In genomic region chr10:15181576-15182156, GRCh38 we compare ENCODE assay signal across 25 cellular contexts. TPM values are rescaled to one million over a fixed set of nuclear protein-coding genes. Genes with fewer than 3 reads are reported as not detected.
DNase-seq lines count a peak whose midpoint lies in the region; ATAC-seq and TF ChIP-seq lines count a peak whose summit lies in the region.
"Had no signal": no experiment of that assay in that cellular context is flagged by ENCODE, and none has a peak within 500 bp of the region (broad histone marks: within the 10 kb centered on the region; RNA-seq: fewer than 3 reads in every experiment).

No MANE protein-coding gene starts in this region.

- no peak overlapping the region for H3K9ac ChIP-seq in PC-3 (ENCODE audit: low read length)
- H3K9ac ChIP-seq: BLaER1 had no signal

- intact Hi-C loops in MCF 10A (cut with micrococcal nuclease), result no loop called here
- intact Hi-C loops in breast epithelium (cut with DNase I; ENCODE audit: low total_unique reads), result no loop called here
- intact Hi-C loops in PC-3 (cut with micrococcal nuclease), result no loop called here
- intact Hi-C loops in sigmoid colon (cut with DNase I), result no loop called here
- intact Hi-C loops in left ventricle myocardium superior (cut with micrococcal nuclease), result no loop called here

- peaks cover 13% of the 10 kb centered on the region for H3K9me3 Mint-ChIP-seq in MCF 10A (ENCODE audit: unreplicated experiment)
- H3K9me3 Mint-ChIP-seq: CD4-positive, alpha-beta T cell; HFFc6 had no signal

- no peak for TF ChIP-seq POLR2A in breast epithelium (IDR thresholded peaks at IDR 0.05)
- TF ChIP-seq POLR2A in sigmoid colon (IDR thresholded peaks at IDR 0.05), result no peak

- no peak overlapping the region for H3K4me2 ChIP-seq in PC-3 (ENCODE audit: low read length)
- H3K4me2 ChIP-seq: BLaER1 had no signal

- CTCF ChIA-PET in MCF 10A (lab: Yijun Ruan, JAX) (interaction anchor here (0.7 to 1.0 kb wide), 2 partner anchors 10 to 28 kb away, joined by 3 read pairs; no protein-coding TSS in a partner anchor), PC-3 (lab: Charles Lee) (no interaction called here)

- H3K4me1 ChIP-seq in breast epithelium, result no peaks in the 10 kb centered on the region
- no peaks in the 10 kb centered on the region for H3K4me1 ChIP-seq in PC-3 (ENCODE audit: insufficient read depth, low read length)
- no peaks in the 10 kb centered on the region for H3K4me1 ChIP-seq in sigmoid colon
- H3K4me1 ChIP-seq: BLaER1, HAP-1 had no signal

- no peak overlapping the region for H3K4me3 ChIP-seq in breast epithelium
- H3K4me3 ChIP-seq in PC-3 (ENCODE audit: low read length), result no peak overlapping the region
- H3K4me3 ChIP-seq in epithelial cell of esophagus (ENCODE audit: low read length), result no peak overlapping the region
- H3K4me3 ChIP-seq in sigmoid colon, result no peak overlapping the region
- H3K4me3 ChIP-seq: BLaER1, HAP-1 had no signal

- no peak overlapping the region for H3K4me3 Mint-ChIP-seq in MCF 10A (ENCODE audit: unreplicated experiment)
- H3K4me3 Mint-ChIP-seq: CD4-positive, alpha-beta T cell; HFFc6 had no signal

- POLR2A ChIA-PET in MCF 10A (lab: Yijun Ruan, JAX) (interaction anchor here (1.4 to 1.7 kb wide), 2 partner anchors 9 to 20 kb away, joined by 3 to 7 read pairs; no protein-coding TSS in a partner anchor), PC-3 (lab: Charles Lee; ENCODE audit: unreplicated experiment) (interaction anchor here (0.6 kb wide), 1 partner anchor 76 kb away, joined by 4 read pairs; no protein-coding TSS in a partner anchor)

- in situ Hi-C loops in KBM-7 (cut with MboI; ENCODE audit: low pct_unique_long_range_greater_than_20kb, low sequenced_read_pairs), result no loop called here

- 69 to 91% methylated on average over 2 of the region's 2 CpGs for WGBS in sigmoid colon, 2 donors

- BruUV-seq in MCF 10A (replicated peaks; lab: Mats Ljungman, UMichigan), result no TSS peak
- no TSS peak for BruUV-seq in PC-3 (replicated peaks; lab: Mats Ljungman, UMichigan)

- no peak for TF ChIP-seq EP300 in sigmoid colon (IDR thresholded peaks at IDR 0.05)

- peaks cover 7% of the 10 kb centered on the region for H3K36me3 Mint-ChIP-seq in MCF 10A (ENCODE audit: insufficient read depth, unreplicated experiment)
- H3K36me3 Mint-ChIP-seq: IgD-negative memory B cell had no signal

- H3K27me3 ChIP-seq in breast epithelium (no peaks in the 10 kb centered on the region), PC-3 (ENCODE audit: low read length) (no peaks in the 10 kb centered on the region), sigmoid colon (no peaks in the 10 kb centered on the region)
- H3K27me3 ChIP-seq: BLaER1 had no signal

- H3K27ac ChIP-seq in breast epithelium, result no peak overlapping the region
- no peak overlapping the region for H3K27ac ChIP-seq in PC-3 (ENCODE audit: low read length)
- H3K27ac ChIP-seq in sigmoid colon, result no peak overlapping the region
- H3K27ac ChIP-seq: BLaER1 had no signal

- TF ChIP-seq CTCF in MCF 10A (IDR thresholded peaks at IDR 0.05; ENCODE audit: unreplicated experiment), result no peak
- no peak for TF ChIP-seq CTCF in breast epithelium (IDR thresholded peaks at IDR 0.05)
- TF ChIP-seq CTCF in PC-3 (conservative IDR thresholded peaks at IDR 0.05; ENCODE audit: low read depth, low read length), result no peak
- no peak for TF ChIP-seq CTCF in epithelial cell of esophagus (IDR thresholded peaks at IDR 0.05; ENCODE audit: insufficient read depth, low read depth, low read length, missing control alignments)
- TF ChIP-seq CTCF in sigmoid colon (IDR thresholded peaks at IDR 0.05), result no peak

- ATAC-seq in PC-3, result no peak
- ATAC-seq in left ventricle myocardium superior, result no peak

- no peaks in the 10 kb centered on the region for H3K9me2 ChIP-seq in PC-3 (replicated peaks; ENCODE audit: low read length)

- no peaks in the 10 kb centered on the region for H4K20me1 ChIP-seq in PC-3 (ENCODE audit: low read length)
- H4K20me1 ChIP-seq: BLaER1 had no signal

- H3K79me2 ChIP-seq in PC-3 (ENCODE audit: low read length), result no peaks in the 10 kb centered on the region

- H3F3A ChIP-seq in PC-3 (ENCODE audit: low read length, unreplicated experiment), result no peaks in the 10 kb centered on the region

- H3K9me3 ChIP-seq in breast epithelium (no peaks in the 10 kb centered on the region), PC-3 (ENCODE audit: low read length) (no peaks in the 10 kb centered on the region), sigmoid colon (no peaks in the 10 kb centered on the region)
- H3K9me3 ChIP-seq: BLaER1, HAP-1 had no signal

- no peak overlapping the region for H3K27ac Mint-ChIP-seq in MCF 10A (ENCODE audit: low read depth, unreplicated experiment)
- H3K27ac Mint-ChIP-seq: CD4-positive, alpha-beta T cell; HFFc6; IgD-negative memory B cell had no signal

- H3K36me3 ChIP-seq in breast epithelium (no peaks in the 10 kb centered on the region), PC-3 (ENCODE audit: low read depth, low read length) (no peaks in the 10 kb centered on the region), sigmoid colon (no peaks in the 10 kb centered on the region)
- H3K36me3 ChIP-seq: BLaER1, HAP-1 had no signal

- H3K27me3 Mint-ChIP-seq in MCF 10A (ENCODE audit: insufficient read depth, unreplicated experiment), result no peaks in the 10 kb centered on the region
- H3K27me3 Mint-ChIP-seq: CD4-positive, alpha-beta T cell had no signal

- no peak overlapping the region for H2AFZ ChIP-seq in PC-3 (ENCODE audit: low read length)

- DNase-seq in MCF 10A (ENCODE audit: unreplicated experiment) (peak; percentile 31), breast epithelium (ENCODE audit: low spot score in 2 of 2) (no peak), PC-3 (peak; percentile 9), epithelial cell of esophagus (ENCODE audit: low read depth) (peak; percentile 91), sigmoid colon (peak; percentile 19), left ventricle myocardium superior (no peak), germinal center (ENCODE audit: low spot score) (no peak), KBM-7 (no peak)
- DNase-seq: CD4-positive, alpha-beta T cell; DMS53; GOT3; HFFc6; Karpas-422; NCI-H1105; NCI-H1436 treated with DMSO at 0.1 percent for 48 hours; NCI-H187 treated with DMSO at 0.1 percent for 48 hours; NCI-H446; NCI-H526; NCI-H82; NK-92 treated with Interleukin-12 subunit alpha and Interleukin-12 subunit beta, amount 100 ng/mL, for 24 hours; Right ventricle myocardium superior; RPMI8226 had no signal

- peaks cover 14% of the 10 kb centered on the region for H3K4me1 Mint-ChIP-seq in MCF 10A (ENCODE audit: insufficient read depth, unreplicated experiment)

RNA-seq across cellular contexts. Expression of gene NMT2, which starts 13.2 kb away (rescaled TPM):
- 9.6 and 10.5 TPM in 2 replicates for total RNA-seq in MCF 10A (2022)
- 10 to 100 TPM; 18.4 to 48.3 (median 32.4) TPM for total RNA-seq in breast epithelium
- 11.0 and 14.4 TPM in 2 replicates for total RNA-seq in PC-3 (2014; rRNA removed)
- 10 to 100 TPM; 11.1 to 23.3 (median 18.3) TPM for total RNA-seq in sigmoid colon
- 10 to 100 TPM; 12.7 to 21.0 (median 16.0) TPM for polyA plus RNA-seq in sigmoid colon
- 14.9 TPM for total RNA-seq in left ventricle myocardium superior

Comparison
In these comparisons a context has a peak if more than half of its experiments do, and no peak if none do; other contexts are left out.
1. DNase-seq: peak in MCF 10A (single experiment), PC-3 (single experiment), epithelial cell of esophagus (single experiment) and sigmoid colon (single experiment); none in breast epithelium (0 of 2), left ventricle myocardium superior (single experiment), germinal center (single experiment) and KBM-7 (single experiment).